In genomic region chr15:70669006-70669602, GRCh38 we compare ENCODE assay signal across 13 cellular contexts.
DNase-seq lines count a peak whose midpoint lies in the region; ATAC-seq, FAIRE-seq and TF ChIP-seq lines count a peak whose summit lies in the region.
"Had no signal": no experiment of that assay in that cellular context is flagged by ENCODE, and none has a peak within 500 bp of the region (broad histone marks: within the 10 kb centered on the region; RNA-seq: fewer than 3 reads in every experiment).

No MANE protein-coding gene starts in this region.

- H3K36me3 ChIP-seq in left ventricle myocardium inferior (peaks cover 33% of the 10 kb centered on the region), heart right ventricle (peaks cover 0 to 97% (median 20%) of the 10 kb centered on the region in 9 donors), kidney (ENCODE audit: control insufficient read depth in 1 of 2, insufficient read depth in 2 of 2, low read length in 2 of 2) (peaks cover 3 to 15% of the 10 kb centered on the region in 2 donors)

- H3K9ac ChIP-seq in kidney (ENCODE audit: low read length in 2 of 2), result no peak overlapping the region

- 80 to 83% methylated on average over 4 of the region's 4 CpGs for WGBS in heart right ventricle, 2 donors

- TF ChIP-seq CTCF in left ventricle myocardium inferior (IDR thresholded peaks at IDR 0.05; ENCODE audit: borderline replicate concordance) (no peak), heart right ventricle (IDR thresholded peaks at IDR 0.05) (no peak), kidney (IDR thresholded peaks at IDR 0.05; ENCODE audit: borderline replicate concordance, extremely low read depth, insufficient read depth) (no peak)

- H3K4me1 ChIP-seq in left ventricle myocardium inferior (peaks cover 58% of the 10 kb centered on the region), heart right ventricle (peaks cover 0 to 51% (median 35%) of the 10 kb centered on the region in 9 donors), kidney (ENCODE audit: control insufficient read depth in 1 of 2, insufficient read depth in 1 of 2, low read depth in 1 of 2, low read length in 2 of 2) (peaks cover 0 to 4% of the 10 kb centered on the region in 2 donors)

- FAIRE-seq in kidney (lab: Jason Lieb, UNC), result no peak

- H3K9me3 ChIP-seq in left ventricle myocardium inferior (replicated peaks) (no peaks in the 10 kb centered on the region), heart right ventricle (no peaks in the 10 kb centered on the region), kidney (ENCODE audit: control insufficient read depth in 1 of 2, low read length in 2 of 2) (no peaks in the 10 kb centered on the region)

- intact Hi-C loops in left ventricle myocardium inferior (cut with micrococcal nuclease) (no loop called here), heart right ventricle (cut with DNase I) (no loop called here), kidney (cut with DNase I) (no loop called here)

- DNase-seq in left ventricle myocardium inferior (no peak), heart right ventricle (no peak), kidney (no peak), putamen (ENCODE audit: low spot score) (no peak), NCI-H2107 treated with DMSO at 0.1 percent for 48 hours (lab: John Stamatoyannopoulos, UW; ENCODE audit: unreplicated experiment) (no peak)
- DNase-seq in activated CD8-positive, alpha-beta memory T cell treated with anti-CD3 and anti-CD28 coated beads, Interleukin-2, amount 50 U/mL, for 48 hours, result no peak
- DNase-seq: activated CD4-positive, CD25-positive, alpha-beta regulatory T cell; mammary epithelial cell; NCI-H446 treated with DMSO at 0.1 percent for 48 hours; posterior cingulate gyrus; stimulated activated CD4-positive, alpha-beta T cell treated with anti-CD3 and anti-CD28 coated beads, Interleukin-2, amount 100 ng/mL, for 24 hours had no signal

- no peak for ATAC-seq in heart right ventricle
- peak; percentile 85 for ATAC-seq in HG02610 (IDR thresholded peaks at IDR 0.05; ENCODE audit: unreplicated experiment)
- ATAC-seq in HG03521 (IDR thresholded peaks at IDR 0.05; ENCODE audit: unreplicated experiment), result peak; percentile 49

- H3K27me3 ChIP-seq in left ventricle myocardium inferior (ENCODE audit: low read depth) (no peaks in the 10 kb centered on the region), heart right ventricle (no peaks in the 10 kb centered on the region)

- no peak overlapping the region for H3K4me3 ChIP-seq in left ventricle myocardium inferior
- H3K4me3 ChIP-seq in heart right ventricle, result no peak overlapping the region
- H3K4me3 ChIP-seq in kidney (ENCODE audit: low read length in 2 of 2), result no peak overlapping the region

- H3K27ac ChIP-seq in left ventricle myocardium inferior (replicated peaks) (peak overlapping the region; percentile 61), heart right ventricle (peak overlapping the region in 1 of 10 donors; percentile 36), kidney (ENCODE audit: low read depth in 2 of 2, low read length in 2 of 2) (no peak overlapping the region)

Comparison
In these comparisons a context has a peak if more than half of its experiments do, and no peak if none do; other contexts are left out.
1. ATAC-seq: peak in HG02610 (single experiment) and HG03521 (single experiment); none in heart right ventricle (0 of 8).